23 cellular contexts compared by ENCODE assay signal in the genomic region with DNA sequence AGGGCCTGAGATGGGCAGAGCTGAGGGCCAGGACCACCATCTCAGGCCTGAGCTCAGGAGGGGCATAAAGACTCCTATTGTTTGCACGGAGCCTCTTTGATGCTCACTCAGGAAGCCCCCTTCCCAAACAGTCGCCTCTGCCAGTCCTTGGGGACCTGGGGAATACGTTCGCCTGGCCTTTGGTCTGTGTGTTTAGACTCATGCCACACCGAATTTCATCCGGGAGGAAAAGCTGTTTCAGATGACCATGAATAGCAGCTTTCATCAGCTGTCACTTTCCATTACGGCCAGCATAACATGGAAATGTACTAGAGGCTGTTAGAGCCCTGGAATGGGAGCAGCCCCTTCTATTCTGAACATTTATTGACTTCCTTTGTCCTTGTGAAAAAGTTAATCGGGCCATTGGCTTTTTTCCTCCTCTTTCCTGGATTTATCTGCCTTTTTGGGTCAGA.
"Had no signal": no experiment of that assay in that cellular context is flagged by ENCODE, and none has a peak within 500 bp of the region (broad histone marks: within the 10 kb centered on the region; RNA-seq: fewer than 3 reads in every experiment).

No MANE protein-coding gene starts in this region.

- H3K9me3 ChIP-seq: colonic mucosa, heart left ventricle, pancreas, sigmoid colon, testis, tibial nerve, upper lobe of right lung, vagina had no signal

- H3K4me3 Mint-ChIP-seq: endodermal cell; naive thymus-derived CD8-positive, alpha-beta T cell; stimulated activated effector memory CD8-positive, alpha-beta T cell treated with anti-CD3 and anti-CD28 coated beads, Interleukin-12 subunit alpha, Interleukin-12 subunit beta, amount 100 ng/mL, for 72 hours; stimulated activated naive CD8-positive, alpha-beta T cell treated with anti-CD3 and anti-CD28 coated beads, Interleukin-15, Interleukin-2, amounts not matched to agents 100 ng/mL and 50 ng/mL, for 24 hours had no signal

- H3K27me3 ChIP-seq: colonic mucosa, heart left ventricle, sigmoid colon, testis, tibial nerve, upper lobe of right lung, vagina had no signal

- H3K4me1 ChIP-seq: colonic mucosa, pancreas, sigmoid colon, testis, tibial nerve, upper lobe of right lung, vagina had no signal

- ATAC-seq: heart left ventricle; left colon; naive thymus-derived CD8-positive, alpha-beta T cell; pancreas; stimulated activated effector memory CD8-positive, alpha-beta T cell treated with anti-CD3 and anti-CD28 coated beads, Interleukin-12 subunit alpha, Interleukin-12 subunit beta, amount 100 ng/mL, for 72 hours had no signal

- H3K27ac ChIP-seq: colonic mucosa, heart left ventricle, pancreas, testis, tibial nerve, upper lobe of right lung, vagina had no signal

- H3K9me3 Mint-ChIP-seq: endodermal cell had no signal

- DNase-seq: colonic mucosa; effector CD4-positive, alpha-beta T cell; endodermal cell; erythroblast; hippocampal formation; left colon; left ventricle myocardium superior; mesenchymal stem cell; naive thymus-derived CD8-positive, alpha-beta T cell; pancreas; sigmoid colon; small intestine; stimulated activated CD4-positive, alpha-beta T cell treated with anti-CD3 and anti-CD28 coated beads, Interleukin-4, amount 100 ng/mL, for 1 hour; stimulated activated CD8-positive, alpha-beta memory T cell treated with anti-CD3 and anti-CD28 coated beads, Interleukin-4, amount 100 ng/mL, for 48 hours; testis; upper lobe of right lung had no signal

- H3K36me3 ChIP-seq: colonic mucosa, heart left ventricle, pancreas, sigmoid colon, tibial nerve, upper lobe of right lung, vagina had no signal

- H3K27ac Mint-ChIP-seq: endodermal cell; naive thymus-derived CD8-positive, alpha-beta T cell; progenitor cell of endocrine pancreas; stimulated activated effector memory CD8-positive, alpha-beta T cell treated with anti-CD3 and anti-CD28 coated beads, Interleukin-12 subunit alpha, Interleukin-12 subunit beta, amount 100 ng/mL, for 72 hours; stimulated activated naive CD8-positive, alpha-beta T cell treated with anti-CD3 and anti-CD28 coated beads, Interleukin-15, Interleukin-2, amounts not matched to agents 100 ng/mL and 50 ng/mL, for 24 hours had no signal

- H3K4me1 Mint-ChIP-seq: endodermal cell; naive thymus-derived CD8-positive, alpha-beta T cell; stimulated activated effector memory CD8-positive, alpha-beta T cell treated with anti-CD3 and anti-CD28 coated beads, Interleukin-12 subunit alpha, Interleukin-12 subunit beta, amount 100 ng/mL, for 72 hours had no signal

- H3K36me3 Mint-ChIP-seq: naive thymus-derived CD8-positive, alpha-beta T cell; stimulated activated effector memory CD8-positive, alpha-beta T cell treated with anti-CD3 and anti-CD28 coated beads, Interleukin-12 subunit alpha, Interleukin-12 subunit beta, amount 100 ng/mL, for 72 hours had no signal

- H3K4me3 ChIP-seq: colonic mucosa, heart left ventricle, lung, pancreas, sigmoid colon, testis, tibial nerve, upper lobe of right lung, vagina had no signal
